Comparison of ENCODE assay signal across 8 cellular contexts in genomic region chr1:153790996-153791855, GRCh38. TPM values are rescaled to one million over a fixed set of nuclear protein-coding genes. Genes with fewer than 3 reads are reported as not detected.
DNase-seq lines count a peak whose midpoint lies in the region; ATAC-seq lines count a peak whose summit lies in the region.

No MANE protein-coding gene starts in this region.

- H3K36me3 Mint-ChIP-seq in activated naive CD8-positive, alpha-beta T cell treated with anti-CD3 and anti-CD28 coated beads, Interleukin-2, amount 10 ng/mL, durations not matched to agents 7 days and 5 days: peaks cover 6% of the 10 kb centered on the region

- peak; percentile 90 for ATAC-seq in GM21390 (IDR thresholded peaks at IDR 0.05; ENCODE audit: unreplicated experiment)
- ATAC-seq in activated naive CD8-positive, alpha-beta T cell treated with anti-CD3 and anti-CD28 coated beads, Interleukin-2, amount 10 ng/mL, durations not matched to agents 7 days and 5 days (ENCODE audit: low read depth): peak; percentile 89

- H3K4me3 Mint-ChIP-seq in activated naive CD8-positive, alpha-beta T cell treated with anti-CD3 and anti-CD28 coated beads, Interleukin-2, amount 10 ng/mL, durations not matched to agents 7 days and 5 days: peak overlapping the region; percentile 80

- POLR2A ChIA-PET in activated naive CD8-positive, alpha-beta T cell treated with anti-CD3 and anti-CD28 coated beads, Interleukin-2, amount 10 ng/mL, durations not matched to agents 7 days and 5 days (lab: Charles Lee): interaction anchor here (1.0 to 2.7 kb wide), 4 partner anchors 8 to 176 kb away, joined by 3 to 17 read pairs (median 4); partner anchors contain the start of genes CREB3L4 and SLC27A3

- peak overlapping the region; percentile 85 for H3K27ac ChIP-seq in temporal lobe (ENCODE audit: low read depth, low read length)

- H3K9me3 Mint-ChIP-seq in activated naive CD8-positive, alpha-beta T cell treated with anti-CD3 and anti-CD28 coated beads, Interleukin-2, amount 10 ng/mL, durations not matched to agents 7 days and 5 days: no peaks in the 10 kb centered on the region

- H3K27me3 Mint-ChIP-seq in activated naive CD8-positive, alpha-beta T cell treated with anti-CD3 and anti-CD28 coated beads, Interleukin-2, amount 10 ng/mL, durations not matched to agents 7 days and 5 days: no peaks in the 10 kb centered on the region

- peak overlapping the region; percentile 89 for H3K27ac Mint-ChIP-seq in activated naive CD8-positive, alpha-beta T cell treated with anti-CD3 and anti-CD28 coated beads, Interleukin-2, amount 10 ng/mL, durations not matched to agents 7 days and 5 days

- peak; percentile 77 for DNase-seq in GM04504 (ENCODE audit: low read depth)
- DNase-seq in HS-27A (ENCODE audit: low read depth): peak; percentile 45
- peak; percentile 43 for DNase-seq in activated naive CD8-positive, alpha-beta T cell treated with anti-CD3 and anti-CD28 coated beads, Interleukin-2, amount 10 ng/mL, durations not matched to agents 7 days and 5 days
- peak; percentile 18 for DNase-seq in kidney glomerular epithelial cell (lab: John Stamatoyannopoulos, UW)
- DNase-seq in inferior parietal cortex (ENCODE audit: extremely low spot score): no peak
- no peak for DNase-seq in NCI-H187 treated with DMSO at 0.1 percent for 48 hours (lab: John Stamatoyannopoulos, UW)

- peaks cover 51% of the 10 kb centered on the region for H3K4me1 Mint-ChIP-seq in activated naive CD8-positive, alpha-beta T cell treated with anti-CD3 and anti-CD28 coated beads, Interleukin-2, amount 10 ng/mL, durations not matched to agents 7 days and 5 days

RNA-seq across cellular contexts. Expression of gene SLC27A3, which starts 16.0 kb away (rescaled TPM):
- 10 to 100 TPM; 38.9 to 44.0 TPM for total RNA-seq in activated naive CD8-positive, alpha-beta T cell treated with anti-CD3 and anti-CD28 coated beads, Interleukin-2, amount 10 ng/mL, durations not matched to agents 7 days and 5 days
- total RNA-seq in temporal lobe: 9.3 TPM

Comparison
In these comparisons a context has a peak if more than half of its experiments do, and no peak if none do; other contexts are left out.
1. DNase-seq: peak in GM04504 (single experiment), HS-27A (single experiment), activated naive CD8-positive, alpha-beta T cell treated with anti-CD3 and anti-CD28 coated beads, Interleukin-2, amount 10 ng/mL, durations not matched to agents 7 days and 5 days (single experiment) and kidney glomerular epithelial cell (single experiment); none in inferior parietal cortex (single experiment) and NCI-H187 treated with DMSO at 0.1 percent for 48 hours (single experiment).